Comparison of ENCODE assay signal across 11 cellular contexts in genomic region chr2:20496069-20496468, GRCh38. TPM values are rescaled to one million over a fixed set of nuclear protein-coding genes. Genes with fewer than 3 reads are reported as not detected.
DNase-seq lines count a peak whose midpoint lies in the region; ATAC-seq and TF ChIP-seq lines count a peak whose summit lies in the region.
"Had no signal": no experiment of that assay in that cellular context is flagged by ENCODE, and none has a peak within 500 bp of the region (broad histone marks: within the 10 kb centered on the region; RNA-seq: fewer than 3 reads in every experiment).

No MANE protein-coding gene starts in this region.

- no peaks in the 10 kb centered on the region for H3K9me3 Mint-ChIP-seq in activated naive CD4-positive, alpha-beta T cell treated with anti-CD3 and anti-CD28 coated beads, Interleukin-2, amount 50 U/mL, for 72 hours
- H3K9me3 Mint-ChIP-seq: activated CD4-positive, alpha-beta T cell treated with anti-CD3 and anti-CD28 coated beads, Interleukin-2, amount 10 ng/mL, durations not matched to agents 24 days and 14 days; activated naive CD8-positive, alpha-beta T cell treated with anti-CD3 and anti-CD28 coated beads for 36 hours had no signal

- intact Hi-C loops in left lung (cut with DNase I) (no loop called here), aorta (cut with DNase I) (no loop called here)

- DNase-seq in SIG-M5 treated with dmso at 0.1 percent for 504 hours (lab: John Stamatoyannopoulos, UW; ENCODE audit: unreplicated experiment) (peak; percentile 43), SIG-M5 (lab: John Stamatoyannopoulos, UW) (no peak), T47D (ENCODE audit: low read depth in 1 of 2, low spot score in 1 of 2) (peak; percentile 24 to 97), left lung (no peak), aorta (no peak), NCI-H510A (lab: John Stamatoyannopoulos, UW) (no peak)
- DNase-seq in activated naive CD4-positive, alpha-beta T cell treated with anti-CD3 and anti-CD28 coated beads, Interleukin-2, amount 50 U/mL, for 72 hours (ENCODE audit: low spot score in 2 of 2): no peak
- DNase-seq: 8988T; activated CD4-positive, alpha-beta T cell treated with anti-CD3 and anti-CD28 coated beads, Interleukin-2, amount 10 ng/mL, durations not matched to agents 24 days and 14 days; activated naive CD8-positive, alpha-beta T cell treated with anti-CD3 and anti-CD28 coated beads for 36 hours had no signal

- no peak for TF ChIP-seq CTCF in left lung (IDR thresholded peaks at IDR 0.05)

- no peaks in the 10 kb centered on the region for H3K36me3 Mint-ChIP-seq in activated naive CD4-positive, alpha-beta T cell treated with anti-CD3 and anti-CD28 coated beads, Interleukin-2, amount 50 U/mL, for 72 hours
- H3K36me3 Mint-ChIP-seq: activated naive CD8-positive, alpha-beta T cell treated with anti-CD3 and anti-CD28 coated beads for 36 hours had no signal

- ATAC-seq in left lung: peak; percentile 77
- ATAC-seq in aorta (ENCODE audit: low FRiP score): peak; percentile 33
- no peak for ATAC-seq in activated naive CD4-positive, alpha-beta T cell treated with anti-CD3 and anti-CD28 coated beads, Interleukin-2, amount 50 U/mL, for 72 hours
- no peak for ATAC-seq in GM21447 (IDR thresholded peaks at IDR 0.05; ENCODE audit: unreplicated experiment)

- H3K9me3 ChIP-seq in left lung: no peaks in the 10 kb centered on the region
- no peaks in the 10 kb centered on the region for H3K9me3 ChIP-seq in aorta (ENCODE audit: control insufficient read depth, low read length)

- in situ Hi-C loops in T47D (cut with HindIII; ENCODE audit: low pct_unique_long_range_greater_than_20kb, low sequenced_read_pairs): no loop called here

- H3K27ac ChIP-seq in left lung (no peak overlapping the region), aorta (ENCODE audit: low read depth in 1 of 2, low read length in 2 of 2) (no peak overlapping the region)

- no peak overlapping the region for H3K27ac Mint-ChIP-seq in activated naive CD4-positive, alpha-beta T cell treated with anti-CD3 and anti-CD28 coated beads, Interleukin-2, amount 50 U/mL, for 72 hours
- H3K27ac Mint-ChIP-seq: activated CD4-positive, alpha-beta T cell treated with anti-CD3 and anti-CD28 coated beads, Interleukin-2, amount 10 ng/mL, durations not matched to agents 24 days and 14 days; activated naive CD8-positive, alpha-beta T cell treated with anti-CD3 and anti-CD28 coated beads for 36 hours had no signal

- H3K4me3 ChIP-seq in left lung (no peak overlapping the region), aorta (ENCODE audit: low read length in 2 of 2) (no peak overlapping the region)

- no peaks in the 10 kb centered on the region for H3K36me3 ChIP-seq in left lung
- no peaks in the 10 kb centered on the region for H3K36me3 ChIP-seq in aorta (ENCODE audit: control insufficient read depth in 1 of 2, insufficient read depth in 2 of 2, low read length in 1 of 2)

- H3K27me3 ChIP-seq in left lung: no peaks in the 10 kb centered on the region
- H3K27me3 ChIP-seq in aorta (ENCODE audit: control insufficient read depth in 1 of 2, insufficient read depth in 2 of 2, low read length in 1 of 2): no peaks in the 10 kb centered on the region

- H3K4me1 ChIP-seq in left lung (no peaks in the 10 kb centered on the region), aorta (ENCODE audit: control insufficient read depth in 1 of 2, insufficient read depth in 2 of 2, low read length in 2 of 2) (no peaks in the 10 kb centered on the region)

- WGBS in aorta, 2 donors: 67 to 68% methylated on average over 4 of the region's 4 CpGs

RNA-seq across cellular contexts. Expression of gene RHOB, which starts 49.2 kb away (rescaled TPM):
- 100 to 1,000 TPM; 116 to 124 TPM for total RNA-seq in left lung
- total RNA-seq in aorta: 1,000 to 10,000 TPM in 1 of 2 donors, 100 to 1,000 TPM in 1; 271 to 1,049 TPM
- polyA plus RNA-seq in aorta: 100 to 1,000 TPM; 150 to 580 TPM
- 1 to 10 TPM; 5.9 to 7.1 TPM for total RNA-seq in activated naive CD4-positive, alpha-beta T cell treated with anti-CD3 and anti-CD28 coated beads, Interleukin-2, amount 50 U/mL, for 72 hours

Comparison
In these comparisons a context has a peak if more than half of its experiments do, and no peak if none do; other contexts are left out.
1. DNase-seq: peak in SIG-M5 treated with dmso at 0.1 percent for 504 hours (single experiment) and T47D (2 of 2); none in SIG-M5 (single experiment), left lung (0 of 2), aorta (0 of 2), NCI-H510A (single experiment) and activated naive CD4-positive, alpha-beta T cell treated with anti-CD3 and anti-CD28 coated beads, Interleukin-2, amount 50 U/mL, for 72 hours (0 of 2).
2. ATAC-seq: peak in left lung (single experiment) and aorta (single experiment); none in activated naive CD4-positive, alpha-beta T cell treated with anti-CD3 and anti-CD28 coated beads, Interleukin-2, amount 50 U/mL, for 72 hours (0 of 2) and GM21447 (single experiment).
3. RNA of gene RHOB, which starts 49.2 kb away (total RNA-seq): 271 to 1,049 TPM in aorta and 116 to 124 TPM in left lung; 5.9 to 7.1 TPM in activated naive CD4-positive, alpha-beta T cell treated with anti-CD3 and anti-CD28 coated beads, Interleukin-2, amount 50 U/mL, for 72 hours; every median in the first group is over 10 times any median in the second.